ENCODE assay signal across 8 cellular contexts in the genomic region with DNA sequence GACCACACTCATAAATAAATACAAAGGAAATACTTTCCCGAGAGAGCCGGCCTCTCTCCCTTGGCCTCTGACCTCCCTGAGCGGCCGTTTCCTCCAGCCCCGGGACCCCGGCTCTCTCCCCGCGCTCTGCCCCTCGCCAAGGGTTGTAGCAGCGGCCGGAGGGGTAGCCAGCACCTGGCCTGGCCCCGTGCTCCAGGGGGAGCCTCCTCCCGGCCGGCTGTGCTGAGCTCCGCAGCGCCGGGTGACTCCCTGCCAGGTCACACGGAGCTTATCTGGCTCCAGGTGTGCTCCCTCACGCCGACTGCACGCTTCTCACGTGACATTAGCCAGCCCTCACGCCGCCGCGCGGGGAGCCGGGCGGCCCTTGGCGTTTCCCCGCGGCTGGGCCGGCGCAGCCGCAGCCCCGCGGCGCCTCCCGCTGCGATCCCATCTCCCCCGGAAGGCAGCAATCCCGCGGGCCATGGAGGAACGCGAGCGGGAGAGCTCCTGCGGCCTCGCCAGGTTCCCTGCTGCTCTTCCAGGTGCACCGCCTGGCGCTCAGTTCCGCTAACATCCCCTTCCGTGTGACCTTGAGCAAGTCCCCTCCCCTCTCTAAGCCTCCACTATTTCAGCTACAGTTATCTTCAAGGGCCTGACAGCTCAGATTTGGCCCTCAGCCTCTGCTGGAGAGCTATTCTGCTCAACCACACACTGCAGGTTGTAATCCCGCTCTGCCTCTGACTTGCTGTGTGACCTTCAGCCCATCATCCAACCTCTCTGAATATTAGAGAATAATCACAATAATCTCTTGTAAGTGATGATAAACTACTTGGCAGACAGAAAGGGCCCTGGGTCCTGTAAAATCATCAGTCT. TPM values are rescaled to one million over a fixed set of nuclear protein-coding genes. Genes with fewer than 3 reads are reported as not detected.
DNase-seq lines count a peak whose midpoint lies in the region; ATAC-seq, FAIRE-seq and TF ChIP-seq lines count a peak whose summit lies in the region.

No MANE protein-coding gene starts in this region.

- no peaks in the 10 kb centered on the region for H3K9me3 ChIP-seq in A549
- H3K9me3 ChIP-seq in T-helper 17 cell (ENCODE audit: control insufficient read depth, low read length, poor library complexity, severe bottlenecking) = no peaks in the 10 kb centered on the region
- H3K9me3 ChIP-seq in iPS-15b (ENCODE audit: control insufficient read depth, insufficient read depth, low read length) = no peaks in the 10 kb centered on the region
- H3K9me3 ChIP-seq in small intestine (ENCODE audit: control insufficient read depth, low read depth) = no peaks in the 10 kb centered on the region

- DNase-seq in A549 (ENCODE audit: low read depth in 1 of 2, low spot score in 1 of 2) (peak; percentile 42 to 70), NCI-H1105 (lab: John Stamatoyannopoulos, UW) (peak; percentile 57), T-helper 17 cell (peak; percentile 29 to 49 (median 48)), astrocyte of the hippocampus (ENCODE audit: low read depth, low spot score) (peak; percentile 64), small intestine (peak; percentile 89), NCI-H1694 (lab: John Stamatoyannopoulos, UW) (no peak)

- TF ChIP-seq POLR2A in A549 (IDR thresholded peaks at IDR 0.05; ENCODE audit: low read length) = peak; percentile 43; the same call in 1 of the 2 replicates
- peak; percentile 73 for TF ChIP-seq POLR2A in GM19193 (IDR thresholded peaks at IDR 0.05; ENCODE audit: extremely low read depth, insufficient read depth, insufficient read length)

- no peak for TF ChIP-seq EP300 in A549 (IDR thresholded peaks at IDR 0.05)

- no peak; the same call in 2 of the 3 replicates for TF ChIP-seq CTCF in A549 (IDR thresholded peaks at IDR 0.05)

- CTCF ChIA-PET in A549 (lab: Yijun Ruan, JAX) = interaction anchor here (0.7 to 12.8 kb wide), 9 partner anchors 15 to 219 kb away, joined by 3 to 263 read pairs (median 6); a partner anchor contains a TSS

- whole genome bisulfite sequencing in A549 (ENCODE audit: missing lambda C conversion rate) = 3% methylated on average over 35 of the region's 53 CpGs
- WGBS in small intestine, 3 donors = 1 to 2% (median 1%) methylated on average over 43 to 53 of the region's 53 CpGs

- H3K4me2 ChIP-seq in A549 = peak overlapping the region; percentile 88

- TF ChIP-seq RAD21 in A549 (conservative IDR thresholded peaks at IDR 0.05 in 1 of 2, IDR thresholded peaks at IDR 0.05 in 1 of 2) = no peak

- H3K27me3 ChIP-seq in iPS-15b (ENCODE audit: control insufficient read depth, insufficient read depth, low read length) (peaks cover 12% of the 10 kb centered on the region), small intestine (ENCODE audit: control insufficient read depth in 2 of 2, insufficient read depth in 2 of 2, low read length in 2 of 2) (no peaks in the 10 kb centered on the region)

- H3K36me3 Mint-ChIP-seq in T-helper 17 cell (ENCODE audit: low read depth) = no peaks in the 10 kb centered on the region

- peak overlapping the region; percentile 96 for H3K4me3 Mint-ChIP-seq in T-helper 17 cell

- H3K36me3 ChIP-seq in iPS-15b (ENCODE audit: control insufficient read depth, insufficient read depth, low read length) (no peaks in the 10 kb centered on the region), small intestine (ENCODE audit: control insufficient read depth in 2 of 2, insufficient read depth in 2 of 2, low read length in 2 of 2) (no peaks in the 10 kb centered on the region)

- peaks cover 4% of the 10 kb centered on the region for H3K27me3 Mint-ChIP-seq in T-helper 17 cell

- H3K27ac Mint-ChIP-seq in T-helper 17 cell = peak overlapping the region; percentile 91

- POLR2A ChIA-PET in A549 (lab: Yijun Ruan, JAX) = interaction anchor here (0.6 to 1.7 kb wide), 8 partner anchors 9 to 674 kb away, joined by 3 to 19 read pairs (median 4); a partner anchor contains a TSS

- H3K27ac ChIP-seq in A549 (peak overlapping the region; percentile 81 to 95), small intestine (ENCODE audit: low read depth in 1 of 2, low read length in 1 of 2) (peak overlapping the region; percentile 89 to 97)

- peaks cover 28% of the 10 kb centered on the region for H3K4me1 Mint-ChIP-seq in T-helper 17 cell

- FAIRE-seq in A549 (lab: Jason Lieb, UNC) (no peak), small intestine (lab: Jason Lieb, UNC) (no peak)

- H3K9ac ChIP-seq in iPS-15b (ENCODE audit: low read depth, low read length) = peak overlapping the region; percentile 65

- H3K4me1 ChIP-seq in A549 (peaks cover 38% of the 10 kb centered on the region), iPS-15b (ENCODE audit: control insufficient read depth, insufficient read depth, low read length) (peaks cover 20% of the 10 kb centered on the region), small intestine (ENCODE audit: control insufficient read depth in 2 of 2, insufficient read depth in 1 of 2, low read depth in 1 of 2, low read length in 1 of 2) (peaks cover 0 to 5% of the 10 kb centered on the region in 2 donors)

- ATAC-seq in A549 = peak; percentile 4 to 10; a peak in 5 of 6 replicates
- peak; percentile 70 for ATAC-seq in T-helper 17 cell

- H3K4me3 ChIP-seq in A549 (peak overlapping the region; percentile 60), iPS-15b (ENCODE audit: low read depth, low read length) (peak overlapping the region; percentile 58), small intestine (ENCODE audit: low read depth in 1 of 2, low read length in 2 of 2) (peak overlapping the region; percentile 40 to 79)

TF ChIP-seq in A549, 52 proteins besides CTCF, POLR2A, EP300 and RAD21 (continues in another document):
- TF ChIP-seq CHD2 (IDR thresholded peaks at IDR 0.05; ENCODE audit: low read length, partially characterized antibody) (no peak), KDM1A (IDR thresholded peaks at IDR 0.05; ENCODE audit: low read depth) (peak; percentile 98), BHLHE40 (IDR thresholded peaks at IDR 0.05; ENCODE audit: low read depth, low read length) (peak; percentile 90), RFX5 (IDR thresholded peaks at IDR 0.05) (0 out of 2 replicates have a peak, but pooled peaks have one; percentile 39), RCOR1 (IDR thresholded peaks at IDR 0.05; ENCODE audit: low read depth, low read length) (no peak), HDAC2 (IDR thresholded peaks at IDR 0.05) (peak; percentile 95), MYC (IDR thresholded peaks at IDR 0.05; ENCODE audit: borderline replicate concordance, low read length) (peak; percentile 28; the same call in 1 of the 2 replicates), SMC3 (IDR thresholded peaks at IDR 0.05) (peak; percentile 14; the same call in 1 of the 3 replicates), JUN (IDR thresholded peaks at IDR 0.05) (peak; percentile 20 to 30; a peak in 2 of 5 replicates), ZFP36 (IDR thresholded peaks at IDR 0.05; ENCODE audit: borderline replicate concordance, partially characterized antibody) (peak; percentile 95), HOXB5 (CRISPR knock-in tag; IDR thresholded peaks at IDR 0.05) (peak; percentile 56; the same call in 1 of the 2 replicates), CBX2 (IDR thresholded peaks at IDR 0.05; ENCODE audit: borderline replicate concordance, low read depth) (no peak), FOSB (CRISPR knock-in tag; IDR thresholded peaks at IDR 0.05) (no peak)
- TF ChIP-seq, protein P1, sequence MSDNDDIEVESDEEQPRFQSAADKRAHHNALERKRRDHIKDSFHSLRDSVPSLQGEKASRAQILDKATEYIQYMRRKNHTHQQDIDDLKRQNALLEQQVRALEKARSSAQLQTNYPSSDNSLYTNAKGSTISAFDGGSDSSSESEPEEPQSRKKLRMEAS (IDR thresholded peaks at IDR 0.05) = peak; percentile 84
- TF ChIP-seq, protein P2, sequence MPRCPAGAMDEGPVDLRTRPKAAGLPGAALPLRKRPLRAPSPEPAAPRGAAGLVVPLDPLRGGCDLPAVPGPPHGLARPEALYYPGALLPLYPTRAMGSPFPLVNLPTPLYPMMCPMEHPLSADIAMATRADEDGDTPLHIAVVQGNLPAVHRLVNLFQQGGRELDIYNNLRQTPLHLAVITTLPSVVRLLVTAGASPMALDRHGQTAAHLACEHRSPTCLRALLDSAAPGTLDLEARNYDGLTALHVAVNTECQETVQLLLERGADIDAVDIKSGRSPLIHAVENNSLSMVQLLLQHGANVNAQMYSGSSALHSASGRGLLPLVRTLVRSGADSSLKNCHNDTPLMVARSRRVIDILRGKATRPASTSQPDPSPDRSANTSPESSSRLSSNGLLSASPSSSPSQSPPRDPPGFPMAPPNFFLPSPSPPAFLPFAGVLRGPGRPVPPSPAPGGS (IDR thresholded peaks at IDR 0.05) = no peak; the same call in 2 of the 3 replicates
- TF ChIP-seq, protein P3, sequence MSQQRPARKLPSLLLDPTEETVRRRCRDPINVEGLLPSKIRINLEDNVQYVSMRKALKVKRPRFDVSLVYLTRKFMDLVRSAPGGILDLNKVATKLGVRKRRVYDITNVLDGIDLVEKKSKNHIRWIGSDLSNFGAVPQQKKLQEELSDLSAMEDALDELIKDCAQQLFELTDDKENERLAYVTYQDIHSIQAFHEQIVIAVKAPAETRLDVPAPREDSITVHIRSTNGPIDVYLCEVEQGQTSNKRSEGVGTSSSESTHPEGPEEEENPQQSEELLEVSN (IDR thresholded peaks at IDR 0.05; ENCODE audit: borderline replicate concordance, low read depth) = peak; percentile 55; the same call in 1 of the 2 replicates
- TF ChIP-seq, protein P4, sequence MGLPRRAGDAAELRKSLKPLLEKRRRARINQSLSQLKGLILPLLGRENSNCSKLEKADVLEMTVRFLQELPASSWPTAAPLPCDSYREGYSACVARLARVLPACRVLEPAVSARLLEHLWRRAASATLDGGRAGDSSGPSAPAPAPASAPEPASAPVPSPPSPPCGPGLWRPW (IDR thresholded peaks at IDR 0.05) = no peak

RNA-seq across cellular contexts. Expression of a gene that starts 3.5 kb away (rescaled TPM):
- polyA plus RNA-seq in A549 (2011; rRNA removed) (12.3 and 26.3 TPM in 2 replicates), A549 (2017; fragmentation: RNase III; extraction: RNeasy Plus Mini Kit Qiagen cat#74134 plus additional on column Dnase treatment) (22.4 to 29.7 TPM (median 28.4 TPM) in 3 replicates), small intestine (10 to 100 TPM; 42.9 to 66.9 (median 61.9) TPM)
- 8.3 and 9.9 TPM in 2 replicates for polyA plus RNA-seq in A549 (2012; cell fraction: cytosol; rRNA removed)
- polyA plus RNA-seq in A549 (2012; cell fraction: nucleus; rRNA removed) = 37.5 and 46.4 TPM in 2 replicates
- polyA minus RNA-seq in A549 (2011; rRNA and poly(A)+ RNA removed) = 47.9 and 52.2 TPM in 2 replicates
- total RNA-seq in T-helper 17 cell = 100 to 1,000 TPM; 142 to 153 TPM
